Comparison of ENCODE assay signal across 25 cellular contexts in the genomic region with DNA sequence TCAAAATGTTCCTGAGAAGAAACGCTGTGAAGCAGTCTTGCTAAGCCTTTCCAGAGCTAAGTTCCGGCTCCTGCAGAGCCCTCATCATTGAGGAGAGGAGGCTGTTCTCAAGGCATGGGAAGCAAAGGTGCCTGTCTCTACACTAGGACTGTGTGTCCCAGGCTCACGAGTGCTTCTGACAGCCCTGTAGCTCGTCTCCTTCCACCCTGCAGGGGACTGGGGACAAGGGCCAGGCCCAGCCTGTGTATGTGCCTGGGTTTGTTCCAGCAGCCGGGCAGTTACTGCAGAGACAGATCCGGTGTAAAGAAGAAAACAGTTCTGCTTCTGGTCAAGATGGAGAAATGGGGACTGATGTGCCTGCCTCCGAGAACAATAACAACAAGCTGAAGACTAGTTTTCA.
"Had no signal": no experiment of that assay in that cellular context is flagged by ENCODE, and none has a peak within 500 bp of the region (broad histone marks: within the 10 kb centered on the region; RNA-seq: fewer than 3 reads in every experiment).

No MANE protein-coding gene starts in this region.

- H3K36me3 Mint-ChIP-seq: naive thymus-derived CD8-positive, alpha-beta T cell had no signal

- H3K9me3 ChIP-seq: colonic mucosa, gastroesophageal sphincter, lower lobe of right lung, pancreas, right lobe of liver, thoracic aorta, upper lobe of left lung had no signal

- H3K4me3 ChIP-seq: colonic mucosa, gastroesophageal sphincter, heart left ventricle, hepatocyte, left ventricle myocardium inferior, lower lobe of right lung, pancreas, right lobe of liver, thoracic aorta, tibial nerve, upper lobe of left lung had no signal

- H3K27me3 ChIP-seq: colonic mucosa, foreskin keratinocyte, right lobe of liver, upper lobe of left lung had no signal

- H3K27ac ChIP-seq: colonic mucosa, foreskin keratinocyte, gastroesophageal sphincter, heart left ventricle, hepatocyte, left ventricle myocardium inferior, lower lobe of right lung, pancreas, right lobe of liver, thoracic aorta, tibial nerve, upper lobe of left lung had no signal

- H3K9me3 Mint-ChIP-seq: dendritic cell treated with granulocyte-macrophage colony-stimulating factor and Interleukin-4, amounts not matched to agents 40 ng/mL and 50 ng/mL, for 4 days; endodermal cell; nephron progenitor cell had no signal

- H3K27ac Mint-ChIP-seq: dendritic cell treated with granulocyte-macrophage colony-stimulating factor and Interleukin-4, amounts not matched to agents 40 ng/mL and 50 ng/mL, for 4 days; endodermal cell; naive thymus-derived CD8-positive, alpha-beta T cell; nephron progenitor cell had no signal

- ATAC-seq: esophagus mucosa; foreskin keratinocyte; gastroesophageal sphincter; lower lobe of right lung; naive thymus-derived CD8-positive, alpha-beta T cell; pancreas; right lobe of liver had no signal

- DNase-seq: colonic mucosa; effector CD8-positive, alpha-beta T cell; endodermal cell; foreskin keratinocyte; kidney; left ventricle myocardium inferior; lower lobe of right lung; naive thymus-derived CD8-positive, alpha-beta T cell; nephron progenitor cell; nucleus accumbens; pancreas; retina; right lobe of liver; small intestine; stimulated activated CD4-positive, alpha-beta T cell treated with anti-CD3 and anti-CD28 coated beads, Interleukin-15, amount 100 ng/mL, for 24 hours; stimulated activated CD4-positive, alpha-beta T cell treated with anti-CD3 and anti-CD28 coated beads, Interleukin-2, amount 100 ng/mL, for 48 hours; stimulated activated naive CD4-positive, alpha-beta T cell; upper lobe of left lung had no signal

- H3K4me1 Mint-ChIP-seq: endodermal cell had no signal

- H3K79me2 ChIP-seq: hepatocyte had no signal

- H3K4me3 Mint-ChIP-seq: dendritic cell treated with granulocyte-macrophage colony-stimulating factor and Interleukin-4, amounts not matched to agents 40 ng/mL and 50 ng/mL, for 4 days; endodermal cell; naive thymus-derived CD8-positive, alpha-beta T cell; nephron progenitor cell had no signal

- H3K4me2 ChIP-seq: hepatocyte had no signal

- H3K36me3 ChIP-seq: colonic mucosa, gastroesophageal sphincter, heart left ventricle, left ventricle myocardium inferior, lower lobe of right lung, pancreas, right lobe of liver, thoracic aorta, tibial nerve, upper lobe of left lung had no signal

- H3K4me1 ChIP-seq: colonic mucosa, gastroesophageal sphincter, heart left ventricle, left ventricle myocardium inferior, lower lobe of right lung, pancreas, tibial nerve, upper lobe of left lung had no signal

- H2AFZ ChIP-seq: hepatocyte had no signal
